ENCODE assay signal across 11 cellular contexts in genomic region chr2:118848381-118849225, GRCh38. TPM values are rescaled to one million over a fixed set of nuclear protein-coding genes. Genes with fewer than 3 reads are reported as not detected.
DNase-seq lines count a peak whose midpoint lies in the region; ATAC-seq, FAIRE-seq and TF ChIP-seq lines count a peak whose summit lies in the region.
"Had no signal": no experiment of that assay in that cellular context is flagged by ENCODE, and none has a peak within 500 bp of the region (broad histone marks: within the 10 kb centered on the region; RNA-seq: fewer than 3 reads in every experiment).

No MANE protein-coding gene starts in this region.

- H3K4me1 Mint-ChIP-seq in activated naive CD8-positive, alpha-beta T cell treated with anti-CD3 and anti-CD28 coated beads, Interleukin-2, amount 50 U/mL, for 24 hours, result peaks cover 32% of the 10 kb centered on the region
- peaks cover 3 to 22% (median 6%) of the 10 kb centered on the region in 3 donors for H3K4me1 Mint-ChIP-seq in naive B cell

- H3K27ac Mint-ChIP-seq in activated naive CD8-positive, alpha-beta T cell treated with anti-CD3 and anti-CD28 coated beads, Interleukin-2, amount 50 U/mL, for 24 hours, result peak overlapping the region; percentile 31
- H3K27ac Mint-ChIP-seq in naive B cell, result peak overlapping the region; percentile 54 to 95 (median 76)

- H3K4me3 Mint-ChIP-seq in activated naive CD8-positive, alpha-beta T cell treated with anti-CD3 and anti-CD28 coated beads, Interleukin-2, amount 50 U/mL, for 24 hours, result peak overlapping the region; percentile 36
- peak overlapping the region in 6 of 8 donors; percentile 5 to 82 (median 28) for H3K4me3 Mint-ChIP-seq in naive B cell

- intact Hi-C loops in heart right ventricle (cut with DNase I), result no loop called here
- intact Hi-C loops in mucosa of descending colon (cut with DNase I, micrococcal nuclease), result loop anchor here in 1 of 2 donors (5.0 kb wide), 1 partner anchor 616 kb away; no protein-coding TSS in a partner anchor

- H3K4me1 ChIP-seq in right atrium auricular region (peaks cover 0 to 43% of the 10 kb centered on the region in 2 donors), heart right ventricle (peaks cover 0 to 47% (median 30%) of the 10 kb centered on the region in 9 donors), mucosa of descending colon (ENCODE audit: low read depth) (peaks cover 18% of the 10 kb centered on the region)
- H3K4me1 ChIP-seq: parathyroid adenoma had no signal

- H3K4me3 ChIP-seq in right atrium auricular region (peak overlapping the region in 1 of 2 donors; percentile 9), heart right ventricle (peak overlapping the region in 2 of 10 donors; percentile 12 to 42), mucosa of descending colon (no peak overlapping the region)

- no peak for ATAC-seq in heart right ventricle
- no peak for ATAC-seq in activated naive CD8-positive, alpha-beta T cell treated with anti-CD3 and anti-CD28 coated beads, Interleukin-2, amount 50 U/mL, for 24 hours
- ATAC-seq in naive B cell (ENCODE audit: low read depth in 2 of 2), result no peak
- no peak for ATAC-seq in HG03571 (IDR thresholded peaks at IDR 0.05; ENCODE audit: unreplicated experiment)
- no peak for ATAC-seq in mucosa of descending colon

- H3K27me3 Mint-ChIP-seq in activated naive CD8-positive, alpha-beta T cell treated with anti-CD3 and anti-CD28 coated beads, Interleukin-2, amount 50 U/mL, for 24 hours, result peaks cover 87% of the 10 kb centered on the region
- H3K27me3 Mint-ChIP-seq in naive B cell, result peaks cover 64 to 84% (median 70%) of the 10 kb centered on the region in 3 donors

- H3K9me3 ChIP-seq in right atrium auricular region, result no peaks in the 10 kb centered on the region
- no peaks in the 10 kb centered on the region for H3K9me3 ChIP-seq in heart right ventricle
- H3K9me3 ChIP-seq in mucosa of descending colon, result no peaks in the 10 kb centered on the region

- peaks cover 2% of the 10 kb centered on the region for H3K36me3 Mint-ChIP-seq in activated naive CD8-positive, alpha-beta T cell treated with anti-CD3 and anti-CD28 coated beads, Interleukin-2, amount 50 U/mL, for 24 hours (ENCODE audit: low read depth)
- H3K36me3 Mint-ChIP-seq in naive B cell, result peaks cover 0 to 12% of the 10 kb centered on the region in 2 donors

- no peaks in the 10 kb centered on the region for H3K9me3 Mint-ChIP-seq in activated naive CD8-positive, alpha-beta T cell treated with anti-CD3 and anti-CD28 coated beads, Interleukin-2, amount 50 U/mL, for 24 hours
- H3K9me3 Mint-ChIP-seq in naive B cell, result peaks cover 2 to 30% (median 16%) of the 10 kb centered on the region in 7 donors

- 3 to 4% methylated on average over 46 of the region's 46 CpGs for WGBS in heart right ventricle, 2 donors

- H3K27ac ChIP-seq in right atrium auricular region (no peak overlapping the region), heart right ventricle (no peak overlapping the region)
- H3K27ac ChIP-seq: parathyroid adenoma had no signal

- no peak for FAIRE-seq in D721Med (lab: Jason Lieb, UNC)

- TF ChIP-seq CTCF in right atrium auricular region (IDR thresholded peaks at IDR 0.05), result no peak
- TF ChIP-seq CTCF in heart right ventricle (IDR thresholded peaks at IDR 0.05), result no peak
- TF ChIP-seq CTCF in D721Med (IDR thresholded peaks at IDR 0.05; ENCODE audit: insufficient read depth, missing control alignments), result no peak
- no peak for TF ChIP-seq CTCF in mucosa of descending colon (IDR thresholded peaks at IDR 0.05)

- H3K36me3 ChIP-seq in right atrium auricular region, result no peaks in the 10 kb centered on the region
- no peaks in the 10 kb centered on the region for H3K36me3 ChIP-seq in heart right ventricle
- H3K36me3 ChIP-seq in mucosa of descending colon (ENCODE audit: low read depth), result no peaks in the 10 kb centered on the region

- peaks cover 57 to 80% of the 10 kb centered on the region in 2 donors for H3K27me3 ChIP-seq in right atrium auricular region
- peaks cover 44 to 100% (median 98%) of the 10 kb centered on the region in 7 donors for H3K27me3 ChIP-seq in heart right ventricle

- DNase-seq in right atrium auricular region (ENCODE audit: low spot score) (peak; percentile 52), heart right ventricle (no peak), naive B cell (no peak), SW 1271 (lab: John Stamatoyannopoulos, UW) (no peak), D721Med (ENCODE audit: insufficient read length, low spot score) (no peak), mucosa of descending colon (no peak)
- peak; percentile 9 for DNase-seq in activated naive CD8-positive, alpha-beta T cell treated with anti-CD3 and anti-CD28 coated beads, Interleukin-2, amount 50 U/mL, for 24 hours
- DNase-seq: cortex of kidney, NCI-H1436 had no signal

RNA-seq across cellular contexts. Expression of gene EN1, which starts 1.2 kb away (rescaled TPM):
- total RNA-seq in right atrium auricular region (not detected), heart right ventricle (under 1 TPM in 1 of 10 donors, not detected in 9; 0.15 TPM), mucosa of descending colon (not detected)
- polyA plus RNA-seq in heart right ventricle (not detected), naive B cell (ENCODE audit: low read depth in 6 of 6) (not detected)

Comparison
In these comparisons a context has a peak if more than half of its experiments do, and no peak if none do; other contexts are left out.
1. DNase-seq: peak in right atrium auricular region (single experiment) and activated naive CD8-positive, alpha-beta T cell treated with anti-CD3 and anti-CD28 coated beads, Interleukin-2, amount 50 U/mL, for 24 hours (single experiment); none in heart right ventricle (0 of 2), naive B cell (single experiment), SW 1271 (0 of 2), D721Med (single experiment) and mucosa of descending colon (0 of 3).